25 cellular contexts compared by ENCODE assay signal in genomic region chr3:72194464-72194857, GRCh38.
"Had no signal": no experiment of that assay in that cellular context is flagged by ENCODE, and none has a peak within 500 bp of the region (broad histone marks: within the 10 kb centered on the region; RNA-seq: fewer than 3 reads in every experiment).

No MANE protein-coding gene starts in this region.

- H3K27ac Mint-ChIP-seq: activated CD8-positive, alpha-beta memory T cell treated with anti-CD3 and anti-CD28 coated beads, Interleukin-2, amount 10 ng/mL, durations not matched to agents 7 days and 5 days; activated naive CD4-positive, alpha-beta T cell treated with anti-CD3 and anti-CD28 coated beads, Interleukin-2, amount 50 U/mL, for 24 hours; activated T-cell treated with anti-CD3 and anti-CD28 coated beads, Interleukin-2, amount 50 U/mL, for 24 hours; activated T-helper 1 cell treated with anti-CD3 and anti-CD28 coated beads, Interleukin-12 subunit alpha, Interleukin-12 subunit beta, Interleukin-2, Interleukin-4 antibody, amounts not matched to agents 30 ng/mL and 10 ng/mL and 1 ng/mL, durations not matched to agents 14 hours and 24 hours and 36 hours; T-helper 1 cell treated with Interleukin-12 subunit alpha and Interleukin-12 subunit beta and Interleukin-4 antibody, amounts not matched to agents 30 μg/mL and 1 μg/mL, for 36 hours; WTC11 had no signal

- H3K36me3 ChIP-seq: ascending aorta had no signal

- H3K4me2 ChIP-seq: PC-9 had no signal

- H3K27me3 ChIP-seq: ascending aorta, body of pancreas had no signal

- H3K4me1 ChIP-seq: ascending aorta, body of pancreas had no signal

- H3K27me3 Mint-ChIP-seq: activated naive CD4-positive, alpha-beta T cell treated with anti-CD3 and anti-CD28 coated beads, Interleukin-2, amount 50 U/mL, for 24 hours had no signal

- H3K4me3 ChIP-seq: ascending aorta, body of pancreas, PC-9 had no signal

- H3K4me1 Mint-ChIP-seq: activated CD8-positive, alpha-beta memory T cell treated with anti-CD3 and anti-CD28 coated beads, Interleukin-2, amount 10 ng/mL, durations not matched to agents 7 days and 5 days; central memory CD8-positive, alpha-beta T cell had no signal

- H3K36me3 Mint-ChIP-seq: activated CD8-positive, alpha-beta memory T cell treated with anti-CD3 and anti-CD28 coated beads, Interleukin-2, amount 10 ng/mL, durations not matched to agents 7 days and 5 days; activated naive CD4-positive, alpha-beta T cell treated with anti-CD3 and anti-CD28 coated beads, Interleukin-2, amount 50 U/mL, for 24 hours had no signal

- H3K27ac ChIP-seq: ascending aorta, body of pancreas, PC-9 had no signal

- DNase-seq: activated CD4-positive, alpha-beta T cell treated with anti-CD3 and anti-CD28 coated beads for 48 hours; activated CD4-positive, alpha-beta T cell treated with anti-CD3 and anti-CD28 coated beads, Interleukin-2, amount 50 U/mL, for 48 hours; activated CD4-positive, CD25-positive, alpha-beta regulatory T cell treated with anti-CD3 and anti-CD28 coated beads, Interleukin-2, amount 50 U/mL, for 72 hours; activated CD8-positive, alpha-beta memory T cell treated with anti-CD3 and anti-CD28 coated beads, Interleukin-2, amount 10 ng/mL, durations not matched to agents 7 days and 5 days; activated effector memory CD4-positive, alpha-beta T cell treated with Interleukin-2 at 50 U/mL for 16 hours; activated naive CD4-positive, alpha-beta T cell; activated T-cell treated with anti-CD3 and anti-CD28 coated beads, Interleukin-2, amount 50 U/mL, for 24 hours; amniotic stem cell; body of pancreas; Karpas-422; NCI-H1105 treated with DMSO at 0.1 percent for 48 hours; NCI-H1436 treated with DMSO at 0.1 percent for 48 hours; NCI-H187; NCI-H2081; NCI-H446; NCI-H524; PC-9; SHP77 treated with DMSO at 0.1 percent for 48 hours; T-helper 9 cell had no signal

- H3K4me3 Mint-ChIP-seq: activated CD8-positive, alpha-beta memory T cell treated with anti-CD3 and anti-CD28 coated beads, Interleukin-2, amount 10 ng/mL, durations not matched to agents 7 days and 5 days; activated naive CD4-positive, alpha-beta T cell treated with anti-CD3 and anti-CD28 coated beads, Interleukin-2, amount 50 U/mL, for 24 hours; activated T-cell treated with anti-CD3 and anti-CD28 coated beads, Interleukin-2, amount 50 U/mL, for 24 hours; activated T-helper 1 cell treated with anti-CD3 and anti-CD28 coated beads, Interleukin-12 subunit alpha, Interleukin-12 subunit beta, Interleukin-2, Interleukin-4 antibody, amounts not matched to agents 30 ng/mL and 10 ng/mL and 1 ng/mL, durations not matched to agents 14 hours and 24 hours and 36 hours; central memory CD8-positive, alpha-beta T cell; T-helper 1 cell treated with Interleukin-12 subunit alpha and Interleukin-12 subunit beta and Interleukin-4 antibody, amounts not matched to agents 30 μg/mL and 1 μg/mL, for 36 hours; WTC11 had no signal

- H2AFZ ChIP-seq: PC-9 had no signal
